In the genomic region with DNA sequence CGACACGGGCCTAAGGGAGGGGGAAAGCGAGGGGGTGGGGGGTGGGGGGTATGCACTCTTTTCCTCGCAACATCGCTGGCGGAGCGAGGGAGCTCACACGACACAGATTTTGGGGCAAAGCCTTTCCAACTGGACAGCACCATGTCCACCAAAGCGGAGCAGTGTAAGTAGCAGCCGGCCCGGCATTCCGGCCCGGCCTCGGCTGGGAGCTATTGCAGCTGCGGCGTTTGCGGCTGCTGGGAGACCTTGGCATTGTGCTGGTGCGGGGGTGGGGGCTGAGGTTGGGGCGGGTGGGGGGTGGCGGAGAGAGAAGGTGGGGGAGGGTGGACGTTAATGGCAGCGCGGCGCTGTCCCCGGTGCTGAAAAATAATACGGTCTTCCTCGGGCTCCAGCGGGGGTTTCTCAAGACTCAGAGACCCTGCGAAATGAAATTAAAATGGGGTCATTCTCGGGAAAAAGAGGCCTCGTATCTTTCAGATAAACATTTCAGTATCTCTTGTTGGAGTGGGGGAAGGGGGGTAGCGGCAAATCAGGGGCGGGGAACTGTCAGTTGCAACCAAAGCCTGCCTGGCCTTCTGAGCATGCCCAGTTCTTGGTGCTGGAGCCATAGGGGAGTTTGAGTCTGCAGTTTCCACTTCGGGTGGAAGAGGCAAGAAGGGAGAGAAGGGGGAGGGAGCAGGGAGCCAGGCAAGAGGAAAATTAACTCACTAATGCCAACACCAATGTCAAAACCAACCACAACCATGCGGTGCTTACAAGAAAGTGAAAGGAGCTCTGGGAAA, we compare ENCODE assay signal across 9 cellular contexts. TPM values are rescaled to one million over a fixed set of nuclear protein-coding genes. Genes with fewer than 3 reads are reported as not detected.
DNase-seq lines count a peak whose midpoint lies in the region; ATAC-seq and TF ChIP-seq lines count a peak whose summit lies in the region.
"Had no signal": no experiment of that assay in that cellular context is flagged by ENCODE, and none has a peak within 500 bp of the region (broad histone marks: within the 10 kb centered on the region; RNA-seq: fewer than 3 reads in every experiment).

A gene (plus strand): TSS at position 51 of the 782 bp plus-strand sequence. CDS start 91 bp downstream, at position 142.

- H3K4me3 Mint-ChIP-seq in brain, result peak within 1 kb of the TSS; percentile 84 to 92 (median 88)
- no peak within 1 kb of the TSS for H3K4me3 Mint-ChIP-seq in activated CD4-positive, alpha-beta T cell treated with anti-CD3 and anti-CD28 coated beads, Interleukin-2, amount 10 ng/mL, durations not matched to agents 24 days and 14 days

- in situ Hi-C loops in transverse colon (cut with MboI; ENCODE audit: low pct_ligation_motif_present in 1 of 4, low pct_unique_long_range_greater_than_20kb in 1 of 4, low sequenced_read_pairs in 3 of 4), result no loop called here

- H3K36me3 Mint-ChIP-seq in brain, result no peaks in the 10 kb centered on the region
- peaks cover 1% of the 10 kb centered on the region for H3K36me3 Mint-ChIP-seq in activated CD4-positive, alpha-beta T cell treated with anti-CD3 and anti-CD28 coated beads, Interleukin-2, amount 10 ng/mL, durations not matched to agents 24 days and 14 days (ENCODE audit: low read depth)

- DNase-seq in COLO668 (lab: John Stamatoyannopoulos, UW; ENCODE audit: unreplicated experiment) (peak; percentile 70), NCI-H2029 (lab: John Stamatoyannopoulos, UW) (peak; percentile 67), left kidney (ENCODE audit: low read depth, low spot score) (peak; percentile 88), T1000 (lab: John Stamatoyannopoulos, UW) (no peak), transverse colon (no peak)
- DNase-seq in activated CD4-positive, alpha-beta T cell treated with anti-CD3 and anti-CD28 coated beads, Interleukin-2, amount 10 ng/mL, durations not matched to agents 24 days and 14 days, result no peak

- H3K27me3 ChIP-seq in transverse colon, result peaks cover 59% of the 10 kb centered on the region

- intact Hi-C loops in transverse colon (cut with DNase I; ENCODE audit: low total_unique reads), result no loop called here
- intact Hi-C loops in activated CD4-positive, alpha-beta T cell treated with anti-CD3 and anti-CD28 coated beads, Interleukin-2, amount 10 ng/mL, durations not matched to agents 24 days and 14 days (cut with micrococcal nuclease), result no loop called here

- no peaks in the 10 kb centered on the region for H3K36me3 ChIP-seq in transverse colon

- no peak for TF ChIP-seq EP300 in transverse colon (IDR thresholded peaks at IDR 0.05; ENCODE audit: low read depth)

- H3K4me1 Mint-ChIP-seq in brain, result peaks cover 52% of the 10 kb centered on the region
- H3K4me1 Mint-ChIP-seq in activated CD4-positive, alpha-beta T cell treated with anti-CD3 and anti-CD28 coated beads, Interleukin-2, amount 10 ng/mL, durations not matched to agents 24 days and 14 days, result no peaks in the 10 kb centered on the region

- TF ChIP-seq CTCF in brain (conservative IDR thresholded peaks at IDR 0.05) (no peak), transverse colon (IDR thresholded peaks at IDR 0.05) (no peak)

- no peak for ATAC-seq in HG03108 (IDR thresholded peaks at IDR 0.05; ENCODE audit: unreplicated experiment)

- peak within 1 kb of the TSS; percentile 75 to 98 (median 89) for H3K27ac Mint-ChIP-seq in brain
- no peak within 1 kb of the TSS for H3K27ac Mint-ChIP-seq in activated CD4-positive, alpha-beta T cell treated with anti-CD3 and anti-CD28 coated beads, Interleukin-2, amount 10 ng/mL, durations not matched to agents 24 days and 14 days

- peaks cover 0 to 7% of the 10 kb centered on the region in 2 donors for H3K9me3 ChIP-seq in transverse colon

- H3K4me3 ChIP-seq in transverse colon, result peak within 1 kb of the TSS in 1 of 4 donors; percentile 26

- no peak for TF ChIP-seq POLR2A in transverse colon (IDR thresholded peaks at IDR 0.05)

- H3K9me3 Mint-ChIP-seq in brain, result peaks cover 8 to 14% (median 11%) of the 10 kb centered on the region in 5 experiments
- peaks cover 9% of the 10 kb centered on the region for H3K9me3 Mint-ChIP-seq in activated CD4-positive, alpha-beta T cell treated with anti-CD3 and anti-CD28 coated beads, Interleukin-2, amount 10 ng/mL, durations not matched to agents 24 days and 14 days

- H3K27ac ChIP-seq in transverse colon, result no peak within 1 kb of the TSS

- 12 to 18% methylated on average over 11 to 35 of the region's 35 CpGs for WGBS in transverse colon (ENCODE audit: low coverage in 1 of 2), 2 donors

- peaks cover 0 to 2% (median 0%) of the 10 kb centered on the region in 4 donors for H3K4me1 ChIP-seq in transverse colon

- H3K27me3 Mint-ChIP-seq in brain, result peaks cover 26% of the 10 kb centered on the region
- H3K27me3 Mint-ChIP-seq in activated CD4-positive, alpha-beta T cell treated with anti-CD3 and anti-CD28 coated beads, Interleukin-2, amount 10 ng/mL, durations not matched to agents 24 days and 14 days, result peaks cover 29% of the 10 kb centered on the region

RNA-seq across cellular contexts. Expression of the gene that starts here (rescaled TPM):
- 9.3 TPM for polyA plus RNA-seq in brain (ENCODE audit: insufficient read depth, low read depth, low replicate concordance)
- total RNA-seq in transverse colon, result under 1 TPM in 2 of 4 donors, not detected in 2; 0.14 to 0.32 TPM
- not detected in 2 replicates for total RNA-seq in activated CD4-positive, alpha-beta T cell treated with anti-CD3 and anti-CD28 coated beads, Interleukin-2, amount 10 ng/mL, durations not matched to agents 24 days and 14 days
- total RNA-seq: lung microvascular endothelial cell had no signal

Comparison
In these comparisons a context has a peak if more than half of its experiments do, and no peak if none do; other contexts are left out.
1. DNase-seq: peak in COLO668 (single experiment), NCI-H2029 (single experiment) and left kidney (single experiment); none in T1000 (single experiment), transverse colon (single experiment) and activated CD4-positive, alpha-beta T cell treated with anti-CD3 and anti-CD28 coated beads, Interleukin-2, amount 10 ng/mL, durations not matched to agents 24 days and 14 days (single experiment).